Comparison of ENCODE assay signal across 29 cellular contexts in genomic region chr7:44566680-44567079, GRCh38. TPM values are rescaled to one million over a fixed set of nuclear protein-coding genes. Genes with fewer than 3 reads are reported as not detected.
"Had no signal": no experiment of that assay in that cellular context is flagged by ENCODE, and none has a peak within 500 bp of the region (broad histone marks: within the 10 kb centered on the region; RNA-seq: fewer than 3 reads in every experiment).

No MANE protein-coding gene starts in this region.

- DNase-seq: activated CD4-positive, alpha-beta memory T cell treated with anti-CD3 and anti-CD28 coated beads for 36 hours; activated CD4-positive, alpha-beta T cell treated with anti-CD3 and anti-CD28 coated beads for 48 hours; activated CD4-positive, CD25-positive, alpha-beta regulatory T cell; activated CD8-positive, alpha-beta memory T cell treated with anti-CD3 and anti-CD28 coated beads, Interleukin-2, amount 10 ng/mL, durations not matched to agents 7 days and 5 days; activated naive CD4-positive, alpha-beta T cell treated with anti-CD3 and anti-CD28 coated beads for 36 hours; adrenal gland; brain microvascular endothelial cell; caudate nucleus; effector memory CD4-positive, alpha-beta T cell; head of caudate nucleus; hypothalamus; left cardiac atrium; occipital lobe; right lobe of liver; stimulated activated CD4-positive, alpha-beta T cell treated with anti-CD3 and anti-CD28 coated beads, Interleukin-4, amount 100 ng/mL, for 1 hour; stimulated activated naive CD4-positive, alpha-beta T cell treated with Interleukin-2 at 50 U/mL for 16 hours; substantia nigra; T1000; thyroid gland; upper lobe of right lung had no signal

- H3K27ac Mint-ChIP-seq: activated CD4-positive, alpha-beta memory T cell treated with anti-CD3 and anti-CD28 coated beads for 36 hours; activated CD8-positive, alpha-beta memory T cell treated with anti-CD3 and anti-CD28 coated beads, Interleukin-2, amount 10 ng/mL, durations not matched to agents 7 days and 5 days; activated naive CD4-positive, alpha-beta T cell treated with anti-CD3 and anti-CD28 coated beads for 36 hours had no signal

- H3K4me3 ChIP-seq: adrenal gland, ascending aorta, esophagus muscularis mucosa, right lobe of liver, smooth muscle cell, thyroid gland, upper lobe of right lung had no signal

- ATAC-seq: activated CD8-positive, alpha-beta memory T cell treated with anti-CD3 and anti-CD28 coated beads, Interleukin-2, amount 10 ng/mL, durations not matched to agents 7 days and 5 days; left cardiac atrium; right lobe of liver; upper lobe of right lung had no signal

- H3K27me3 Mint-ChIP-seq: activated CD4-positive, alpha-beta memory T cell treated with anti-CD3 and anti-CD28 coated beads for 36 hours; activated CD8-positive, alpha-beta memory T cell treated with anti-CD3 and anti-CD28 coated beads, Interleukin-2, amount 10 ng/mL, durations not matched to agents 7 days and 5 days had no signal

- H3K9me3 Mint-ChIP-seq: activated CD4-positive, alpha-beta memory T cell treated with anti-CD3 and anti-CD28 coated beads for 36 hours; activated naive CD4-positive, alpha-beta T cell treated with anti-CD3 and anti-CD28 coated beads for 36 hours had no signal

- H3K4me3 Mint-ChIP-seq: activated CD4-positive, alpha-beta memory T cell treated with anti-CD3 and anti-CD28 coated beads for 36 hours; activated CD8-positive, alpha-beta memory T cell treated with anti-CD3 and anti-CD28 coated beads, Interleukin-2, amount 10 ng/mL, durations not matched to agents 7 days and 5 days; activated naive CD4-positive, alpha-beta T cell treated with anti-CD3 and anti-CD28 coated beads for 36 hours had no signal

- H3K27me3 ChIP-seq: adrenal gland, ascending aorta, brain microvascular endothelial cell, esophagus muscularis mucosa, right lobe of liver, thyroid gland, upper lobe of right lung had no signal

RNA-seq across cellular contexts. Expression of gene NPC1L1, which starts 25.6 kb away (rescaled TPM):
- total RNA-seq: activated CD8-positive, alpha-beta memory T cell treated with anti-CD3 and anti-CD28 coated beads, Interleukin-2, amount 10 ng/mL, durations not matched to agents 7 days and 5 days; activated naive CD4-positive, alpha-beta T cell treated with anti-CD3 and anti-CD28 coated beads for 36 hours; ascending aorta; dermis microvascular lymphatic vessel endothelial cell; frontal cortex; mononuclear cell; myocyte; SK-MEL-5; T-helper 1 cell treated with Interleukin-12 subunit alpha and Interleukin-12 subunit beta and Interleukin-4 antibody, amounts not matched to agents 30 ng/mL and 1 ng/mL, for 36 hours; thyroid gland had no signal
